Comparison of ENCODE assay signal across 3 cellular contexts in the genomic region with DNA sequence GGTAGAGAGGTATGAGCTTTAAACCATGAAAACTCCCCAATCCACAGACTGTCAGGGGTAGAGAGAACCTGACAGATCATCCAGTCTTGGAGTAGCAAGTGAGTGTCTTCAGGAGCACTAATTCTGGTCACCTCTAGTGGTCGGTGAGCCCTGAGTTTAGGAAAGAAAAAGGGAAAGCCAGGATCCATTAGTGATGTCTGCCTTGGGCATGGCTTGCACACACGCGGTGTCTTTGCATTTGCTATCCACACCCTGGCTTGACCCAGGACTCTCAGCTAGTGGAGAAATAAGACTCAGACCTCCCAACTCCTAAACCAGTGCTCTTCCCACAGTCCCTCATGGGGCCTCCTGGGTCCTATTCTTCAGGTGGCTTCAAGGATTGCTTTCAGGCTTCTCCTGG.
TF ChIP-seq lines count a peak whose summit lies in the region.

No MANE protein-coding gene starts in this region.

TF ChIP-seq in HEK293, 187 proteins besides CTCF, POLR2A, EP300 and RAD21:
- TF ChIP-seq ZNF23 (tag by site-specific recombination; IDR thresholded peaks at IDR 0.05; ENCODE audit: borderline replicate concordance) (peak; percentile 72; the same call in 1 of the 2 replicates), ZNF510 (tag by site-specific recombination; IDR thresholded peaks at IDR 0.05; ENCODE audit: insufficient replicate concordance) (no peak), ZFP69B (tag by site-specific recombination; IDR thresholded peaks at IDR 0.05) (no peak), ZNF174 (tag by site-specific recombination; IDR thresholded peaks at IDR 0.05) (no peak)
TF ChIP-seq in HEK293: peak in this region for 1.

TF ChIP-seq in H1, 55 proteins besides CTCF, POLR2A, EP300 and RAD21:
- TF ChIP-seq CHD1 (IDR thresholded peaks at IDR 0.05; ENCODE audit: low read depth, low read length) (no peak), RFX5 (IDR thresholded peaks at IDR 0.05; ENCODE audit: borderline replicate concordance, low read depth, low read length) (no peak), USF2 (IDR thresholded peaks at IDR 0.05; ENCODE audit: low read length) (no peak), TEAD4 (IDR thresholded peaks at IDR 0.05; ENCODE audit: low read depth, low read length) (no peak), TBP (IDR thresholded peaks at IDR 0.05; ENCODE audit: low read depth, low read length) (no peak), RNF2 (IDR thresholded peaks at IDR 0.05; ENCODE audit: borderline replicate concordance, low read depth, low read length, missing control alignments, poor library complexity, severe bottlenecking) (no peak), JUN (IDR thresholded peaks at IDR 0.05; ENCODE audit: low read depth, low read length) (no peak), EGR1 (IDR thresholded peaks at IDR 0.05; ENCODE audit: borderline replicate concordance, low read depth, low read length) (no peak), PHF8 (conservative IDR thresholded peaks at IDR 0.05; ENCODE audit: low read depth, low read length) (no peak), SUZ12 (IDR thresholded peaks at IDR 0.05; ENCODE audit: low read length) (no peak), KDM4A (IDR thresholded peaks at IDR 0.05; ENCODE audit: low read depth, low read length, severe bottlenecking) (no peak), EZH2 (IDR thresholded peaks at IDR 0.05; ENCODE audit: low read depth, low read length, severe bottlenecking) (no peak), CBX5 (IDR thresholded peaks at IDR 0.05; ENCODE audit: low read depth, low read length) (no peak), CREB1 (IDR thresholded peaks at IDR 0.05) (no peak), MAX (IDR thresholded peaks at IDR 0.05) (no peak), TAF7 (optimal IDR thresholded peaks at IDR 0.05; ENCODE audit: borderline replicate concordance, low read depth, low read length) (no peak)
- TF ChIP-seq, protein P1, sequence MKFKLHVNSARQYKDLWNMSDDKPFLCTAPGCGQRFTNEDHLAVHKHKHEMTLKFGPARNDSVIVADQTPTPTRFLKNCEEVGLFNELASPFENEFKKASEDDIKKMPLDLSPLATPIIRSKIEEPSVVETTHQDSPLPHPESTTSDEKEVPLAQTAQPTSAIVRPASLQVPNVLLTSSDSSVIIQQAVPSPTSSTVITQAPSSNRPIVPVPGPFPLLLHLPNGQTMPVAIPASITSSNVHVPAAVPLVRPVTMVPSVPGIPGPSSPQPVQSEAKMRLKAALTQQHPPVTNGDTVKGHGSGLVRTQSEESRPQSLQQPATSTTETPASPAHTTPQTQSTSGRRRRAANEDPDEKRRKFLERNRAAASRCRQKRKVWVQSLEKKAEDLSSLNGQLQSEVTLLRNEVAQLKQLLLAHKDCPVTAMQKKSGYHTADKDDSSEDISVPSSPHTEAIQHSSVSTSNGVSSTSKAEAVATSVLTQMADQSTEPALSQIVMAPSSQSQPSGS (IDR thresholded peaks at IDR 0.05; ENCODE audit: low read length) = no peak
TF ChIP-seq in H1: peak in this region for 0.

TF ChIP-seq in GM12891, 5 proteins besides CTCF, POLR2A, EP300 and RAD21:
- TF ChIP-seq POU2F2 (IDR thresholded peaks at IDR 0.05; ENCODE audit: low read depth, low read length) = no peak
- TF ChIP-seq POLR2AphosphoS5 (IDR thresholded peaks at IDR 0.05; ENCODE audit: low read depth, low read length) = no peak
- TF ChIP-seq PAX5 (IDR thresholded peaks at IDR 0.05; ENCODE audit: insufficient read depth, low read length, severe bottlenecking) = no peak
- TF ChIP-seq TAF1 (IDR thresholded peaks at IDR 0.05; ENCODE audit: low read depth, low read length) = no peak
- no peak for TF ChIP-seq SPI1 (IDR thresholded peaks at IDR 0.05; ENCODE audit: low read depth, low read length)
